ENCODE assay signal across 19 cellular contexts in genomic region chr16:85527042-85527766, GRCh38.
"Had no signal": no experiment of that assay in that cellular context is flagged by ENCODE, and none has a peak within 500 bp of the region (broad histone marks: within the 10 kb centered on the region; RNA-seq: fewer than 3 reads in every experiment).

No MANE protein-coding gene starts in this region.

- H3K27me3 ChIP-seq: gastrocnemius medialis, hepatocyte, sigmoid colon had no signal

- H3K27ac ChIP-seq: coronary artery, gastrocnemius medialis, hepatocyte, sigmoid colon had no signal

- ATAC-seq: activated naive CD8-positive, alpha-beta T cell treated with anti-CD3 and anti-CD28 coated beads, Interleukin-2, amount 50 U/mL, for 24 hours; gastrocnemius medialis; naive thymus-derived CD4-positive, alpha-beta T cell had no signal

- H3K36me3 ChIP-seq: gastrocnemius medialis, sigmoid colon had no signal

- H3K4me2 ChIP-seq: hepatocyte had no signal

- DNase-seq: activated B cell treated with CpG ODN at 0.5 μM for 24 hours; activated CD4-positive, alpha-beta T cell treated with anti-CD3 and anti-CD28 coated beads, Interleukin-2, amount 10 ng/mL, durations not matched to agents 24 days and 14 days; activated naive CD4-positive, alpha-beta T cell; activated naive CD8-positive, alpha-beta T cell treated with anti-CD3 and anti-CD28 coated beads, Interleukin-2, amount 50 U/mL, for 24 hours; caudate nucleus; effector CD4-positive, alpha-beta T cell; gastrocnemius medialis; kidney glomerular epithelial cell; naive thymus-derived CD4-positive, alpha-beta T cell; occipital lobe; sigmoid colon; stimulated activated CD4-positive, alpha-beta T cell treated with anti-CD3 and anti-CD28 coated beads, Interleukin-12 subunit alpha, Interleukin-12 subunit beta, amount 100 ng/mL, for 4 hours; stimulated activated CD4-positive, alpha-beta T cell treated with anti-CD3 and anti-CD28 coated beads, Interleukin-2, amount 100 ng/mL, for 48 hours had no signal

- H2AFZ ChIP-seq: hepatocyte had no signal

- H3K4me3 Mint-ChIP-seq: activated B cell treated with CpG ODN at 0.5 μM for 24 hours; activated CD4-positive, alpha-beta T cell treated with anti-CD3 and anti-CD28 coated beads, Interleukin-2, amount 10 ng/mL, durations not matched to agents 24 days and 14 days; activated naive CD8-positive, alpha-beta T cell treated with anti-CD3 and anti-CD28 coated beads, Interleukin-2, amount 50 U/mL, for 24 hours; activated T-helper 1 cell treated with anti-CD3 and anti-CD28 coated beads, Interleukin-12 subunit alpha, Interleukin-12 subunit beta, Interleukin-2, Interleukin-4 antibody, amounts not matched to agents 30 ng/mL and 10 ng/mL and 1 ng/mL, durations not matched to agents 14 hours and 24 hours and 36 hours; naive thymus-derived CD4-positive, alpha-beta T cell; stimulated activated naive CD8-positive, alpha-beta T cell treated with anti-CD3 and anti-CD28 coated beads, Interleukin-15, Interleukin-2, amounts not matched to agents 100 ng/mL and 50 ng/mL, for 24 hours had no signal

- H3K36me3 Mint-ChIP-seq: naive thymus-derived CD4-positive, alpha-beta T cell had no signal

- H3K4me3 ChIP-seq: coronary artery, gastrocnemius medialis, hepatocyte, lung, sigmoid colon had no signal

- FAIRE-seq: urothelium cell line had no signal

- H3K9me3 Mint-ChIP-seq: activated B cell treated with CpG ODN at 0.5 μM for 24 hours; activated CD4-positive, alpha-beta T cell treated with anti-CD3 and anti-CD28 coated beads, Interleukin-2, amount 10 ng/mL, durations not matched to agents 24 days and 14 days; activated naive CD8-positive, alpha-beta T cell treated with anti-CD3 and anti-CD28 coated beads, Interleukin-2, amount 50 U/mL, for 24 hours; activated T-helper 1 cell treated with anti-CD3 and anti-CD28 coated beads, Interleukin-12 subunit alpha, Interleukin-12 subunit beta, Interleukin-2, Interleukin-4 antibody, amounts not matched to agents 30 ng/mL and 10 ng/mL and 1 ng/mL, durations not matched to agents 14 hours and 24 hours and 36 hours; stimulated activated naive CD8-positive, alpha-beta T cell treated with anti-CD3 and anti-CD28 coated beads, Interleukin-15, Interleukin-2, amounts not matched to agents 100 ng/mL and 50 ng/mL, for 24 hours had no signal

- H3K9me3 ChIP-seq: gastrocnemius medialis, sigmoid colon had no signal

- H3K4me1 Mint-ChIP-seq: activated B cell treated with CpG ODN at 0.5 μM for 24 hours; activated CD4-positive, alpha-beta T cell treated with anti-CD3 and anti-CD28 coated beads, Interleukin-2, amount 10 ng/mL, durations not matched to agents 24 days and 14 days; activated naive CD8-positive, alpha-beta T cell treated with anti-CD3 and anti-CD28 coated beads, Interleukin-2, amount 50 U/mL, for 24 hours; naive thymus-derived CD4-positive, alpha-beta T cell had no signal

- H3K27me3 Mint-ChIP-seq: stimulated activated naive CD8-positive, alpha-beta T cell treated with anti-CD3 and anti-CD28 coated beads, Interleukin-15, Interleukin-2, amounts not matched to agents 100 ng/mL and 50 ng/mL, for 24 hours had no signal

- H3K27ac Mint-ChIP-seq: activated B cell treated with CpG ODN at 0.5 μM for 24 hours; activated CD4-positive, alpha-beta T cell treated with anti-CD3 and anti-CD28 coated beads, Interleukin-2, amount 10 ng/mL, durations not matched to agents 24 days and 14 days; activated naive CD8-positive, alpha-beta T cell treated with anti-CD3 and anti-CD28 coated beads, Interleukin-2, amount 50 U/mL, for 24 hours; activated T-helper 1 cell treated with anti-CD3 and anti-CD28 coated beads, Interleukin-12 subunit alpha, Interleukin-12 subunit beta, Interleukin-2, Interleukin-4 antibody, amounts not matched to agents 30 ng/mL and 10 ng/mL and 1 ng/mL, durations not matched to agents 14 hours and 24 hours and 36 hours; stimulated activated naive CD8-positive, alpha-beta T cell treated with anti-CD3 and anti-CD28 coated beads, Interleukin-15, Interleukin-2, amounts not matched to agents 100 ng/mL and 50 ng/mL, for 24 hours had no signal
